10 cellular contexts compared by ENCODE assay signal in genomic region chr22:39413204-39413603, GRCh38. TPM values are rescaled to one million over a fixed set of nuclear protein-coding genes. Genes with fewer than 3 reads are reported as not detected.
DNase-seq lines count a peak whose midpoint lies in the region; ATAC-seq and TF ChIP-seq lines count a peak whose summit lies in the region.
"Not testable (repeated sequence)": the region's sequence is repeated elsewhere in the genome, so short reads cannot be mapped to it uniquely, and the experiment has no call there.
"Had no signal": no experiment of that assay in that cellular context is flagged by ENCODE, and none has a peak within 500 bp of the region (broad histone marks: within the 10 kb centered on the region; RNA-seq: fewer than 3 reads in every experiment).

No MANE protein-coding gene starts in this region.

- not testable (repeated sequence) for DNase-seq in DND-41; T-cell; activated CD4-positive, alpha-beta T cell treated with anti-CD3 and anti-CD28 coated beads, Interleukin-2, amount 10 ng/mL, durations not matched to agents 7 days and 5 days; activated T-cell treated with anti-CD3 and anti-CD28 coated beads, Interleukin-2, amount 50 U/mL, for 72 hours
- peak; percentile 36 for DNase-seq in Right ventricle myocardium superior

- H3K9me3 Mint-ChIP-seq in T-cell; activated CD4-positive, alpha-beta T cell treated with anti-CD3 and anti-CD28 coated beads, Interleukin-2, amount 10 ng/mL, durations not matched to agents 7 days and 5 days; activated T-cell treated with anti-CD3 and anti-CD28 coated beads, Interleukin-2, amount 50 U/mL, for 72 hours; activated naive CD8-positive, alpha-beta T cell (ENCODE audit: low read depth): not testable (repeated sequence)

- H3K4me3 ChIP-seq in BLaER1 treated with 17β-estradiol and CSF1 and Interleukin-3, amounts not matched to agents 10 nM and 100 nM, result 0 out of 20 replicates have a peak overlapping the region, but pooled peaks of 1 of the 10 experiments have one; percentile 39
- not testable (repeated sequence) for H3K4me3 ChIP-seq in DND-41 (ENCODE audit: low read depth in 1 of 2, low read length in 2 of 2)
- H3K4me3 ChIP-seq in neutrophil (ENCODE audit: low read depth in 1 of 2, low read length in 1 of 2), result peak overlapping the region in 1 of 2 experiments; percentile 46

- intact Hi-C loops in Right ventricle myocardium superior (cut with DNase I), result not testable (repeated sequence)

- H4K20me1 ChIP-seq in BLaER1 treated with 17β-estradiol and CSF1 and Interleukin-3, amounts not matched to agents 10 nM and 100 nM, result peaks cover 0 to 11% (median 0%) of the 10 kb centered on the region in 11 experiments; a peak in 2 of 22 replicates
- H4K20me1 ChIP-seq in DND-41 (ENCODE audit: insufficient read depth, low read length), result peaks cover 48% of the 10 kb centered on the region

- H3K27me3 ChIP-seq in BLaER1 treated with 17β-estradiol and CSF1 and Interleukin-3, amounts not matched to agents 10 nM and 100 nM; DND-41 (ENCODE audit: insufficient read depth, low read length, poor library complexity); neutrophil: not testable (repeated sequence)

- peaks cover 28 to 39% (median 32%) of the 10 kb centered on the region in 11 experiments for H3K36me3 ChIP-seq in BLaER1 treated with 17β-estradiol and CSF1 and Interleukin-3, amounts not matched to agents 10 nM and 100 nM
- peaks cover 37% of the 10 kb centered on the region for H3K36me3 ChIP-seq in DND-41 (ENCODE audit: insufficient read depth, low read length)
- peaks cover 33% of the 10 kb centered on the region for H3K36me3 ChIP-seq in neutrophil

- H3K79me2 ChIP-seq in DND-41 (ENCODE audit: insufficient read depth, low read length), result peaks cover 25% of the 10 kb centered on the region

- H3K4me1 ChIP-seq in BLaER1 treated with 17β-estradiol and CSF1 and Interleukin-3, amounts not matched to agents 10 nM and 100 nM, result peaks cover 80 to 97% (median 94%) of the 10 kb centered on the region in 10 experiments
- peaks cover 35% of the 10 kb centered on the region for H3K4me1 ChIP-seq in DND-41 (ENCODE audit: insufficient read depth, low read length)
- H3K4me1 ChIP-seq in neutrophil (ENCODE audit: control insufficient read depth in 1 of 2, insufficient read depth in 1 of 2, low read depth in 1 of 2, low read length in 1 of 2), result peaks cover 28 to 38% of the 10 kb centered on the region in 2 experiments

- POLR2A ChIA-PET in T-cell (lab: Charles Lee), result interaction anchor here in 1 of 2 donors (0.7 kb wide), 1 partner anchor 502 kb away, joined by 4 read pairs; no protein-coding TSS in a partner anchor
- POLR2A ChIA-PET in activated CD4-positive, alpha-beta T cell treated with anti-CD3 and anti-CD28 coated beads, Interleukin-2, amount 10 ng/mL, durations not matched to agents 7 days and 5 days (lab: Charles Lee), result interaction anchor here (0.8 kb wide), 1 partner anchor 19 kb away, joined by 3 read pairs; no protein-coding TSS in a partner anchor

- peaks cover 67 to 73% (median 71%) of the 10 kb centered on the region in 3 donors for H3K4me1 Mint-ChIP-seq in T-cell
- H3K4me1 Mint-ChIP-seq in activated CD4-positive, alpha-beta T cell treated with anti-CD3 and anti-CD28 coated beads, Interleukin-2, amount 10 ng/mL, durations not matched to agents 7 days and 5 days, result peaks cover 71% of the 10 kb centered on the region
- peaks cover 67% of the 10 kb centered on the region for H3K4me1 Mint-ChIP-seq in activated T-cell treated with anti-CD3 and anti-CD28 coated beads, Interleukin-2, amount 50 U/mL, for 72 hours (ENCODE audit: low read depth)
- peaks cover 80% of the 10 kb centered on the region for H3K4me1 Mint-ChIP-seq in activated naive CD8-positive, alpha-beta T cell (ENCODE audit: low read depth)

- H3K4me3 Mint-ChIP-seq in T-cell, result peak overlapping the region in 2 of 3 donors; percentile 39 to 74
- peak overlapping the region; percentile 51 for H3K4me3 Mint-ChIP-seq in activated CD4-positive, alpha-beta T cell treated with anti-CD3 and anti-CD28 coated beads, Interleukin-2, amount 10 ng/mL, durations not matched to agents 7 days and 5 days
- H3K4me3 Mint-ChIP-seq in activated T-cell treated with anti-CD3 and anti-CD28 coated beads, Interleukin-2, amount 50 U/mL, for 72 hours, result peak overlapping the region; percentile 32 to 79
- peak overlapping the region; percentile 32 for H3K4me3 Mint-ChIP-seq in activated naive CD8-positive, alpha-beta T cell

- peaks cover 22% of the 10 kb centered on the region for H3K36me3 Mint-ChIP-seq in T-cell
- peaks cover 45% of the 10 kb centered on the region for H3K36me3 Mint-ChIP-seq in activated CD4-positive, alpha-beta T cell treated with anti-CD3 and anti-CD28 coated beads, Interleukin-2, amount 10 ng/mL, durations not matched to agents 7 days and 5 days (ENCODE audit: low read depth)
- H3K36me3 Mint-ChIP-seq in activated T-cell treated with anti-CD3 and anti-CD28 coated beads, Interleukin-2, amount 50 U/mL, for 72 hours (ENCODE audit: insufficient read depth in 2 of 2), result peaks cover 1 to 11% of the 10 kb centered on the region in 2 donors
- H3K36me3 Mint-ChIP-seq in activated naive CD8-positive, alpha-beta T cell, result not testable (repeated sequence)

- not testable (repeated sequence) for H3K9me3 ChIP-seq in BLaER1 treated with 17β-estradiol and CSF1 and Interleukin-3, amounts not matched to agents 10 nM and 100 nM (replicated peaks in 1 of 11); DND-41 (ENCODE audit: insufficient read depth, low read length, severe bottlenecking); neutrophil

- peak overlapping the region; percentile 82 to 99 (median 96); a peak in 21 of 22 replicates for H3K27ac ChIP-seq in BLaER1 treated with 17β-estradiol and CSF1 and Interleukin-3, amounts not matched to agents 10 nM and 100 nM
- not testable (repeated sequence) for H3K27ac ChIP-seq in DND-41 (ENCODE audit: low read length)
- peak overlapping the region; percentile 72 for H3K27ac ChIP-seq in neutrophil

- H3K27me3 Mint-ChIP-seq in T-cell; activated CD4-positive, alpha-beta T cell treated with anti-CD3 and anti-CD28 coated beads, Interleukin-2, amount 10 ng/mL, durations not matched to agents 7 days and 5 days; activated T-cell treated with anti-CD3 and anti-CD28 coated beads, Interleukin-2, amount 50 U/mL, for 72 hours (ENCODE audit: low read depth); activated naive CD8-positive, alpha-beta T cell: not testable (repeated sequence)

- not testable (repeated sequence) for ATAC-seq in DND-41 (ENCODE audit: insufficient read depth, low read depth); T-cell (replicated peaks in 1 of 4); activated T-cell treated with anti-CD3 and anti-CD28 coated beads, Interleukin-2, amount 50 U/mL, for 72 hours (replicated peaks in 1 of 2); Right ventricle myocardium superior (ENCODE audit: poor library complexity)

- H3K27ac Mint-ChIP-seq in T-cell, result peak overlapping the region; percentile 61 to 72
- peak overlapping the region; percentile 92 for H3K27ac Mint-ChIP-seq in activated CD4-positive, alpha-beta T cell treated with anti-CD3 and anti-CD28 coated beads, Interleukin-2, amount 10 ng/mL, durations not matched to agents 7 days and 5 days
- not testable (repeated sequence) for H3K27ac Mint-ChIP-seq in activated T-cell treated with anti-CD3 and anti-CD28 coated beads, Interleukin-2, amount 50 U/mL, for 72 hours
- peak overlapping the region; percentile 54 for H3K27ac Mint-ChIP-seq in activated naive CD8-positive, alpha-beta T cell

- TF ChIP-seq CTCF in DND-41 (IDR thresholded peaks at IDR 0.05; ENCODE audit: borderline replicate concordance, extremely low read depth, low read length, poor library complexity, severe bottlenecking); neutrophil (IDR thresholded peaks at IDR 0.05): not testable (repeated sequence)

- H3K9ac ChIP-seq in BLaER1 treated with 17β-estradiol and CSF1 and Interleukin-3, amounts not matched to agents 10 nM and 100 nM, result peak overlapping the region in 10 of 11 experiments; percentile 54 to 90 (median 86); a peak in 21 of 22 replicates
- H3K9ac ChIP-seq in DND-41 (ENCODE audit: low read depth, low read length), result not testable (repeated sequence)

- CTCF ChIA-PET in T-cell (lab: Charles Lee), result interaction anchor here (0.7 to 1.2 kb wide), 3 partner anchors 10 to 442 kb away, joined by 3 to 6 read pairs (median 4); no protein-coding TSS in a partner anchor
- CTCF ChIA-PET in activated CD4-positive, alpha-beta T cell treated with anti-CD3 and anti-CD28 coated beads, Interleukin-2, amount 10 ng/mL, durations not matched to agents 7 days and 5 days (lab: Charles Lee), result interaction anchor here (0.6 to 2.9 kb wide), 3 partner anchors 14 to 44 kb away, joined by 4 to 24 read pairs (median 9); partner anchors contain the start of gene TAB1

- peak overlapping the region; percentile 84 to 95 (median 92) for H3K4me2 ChIP-seq in BLaER1 treated with 17β-estradiol and CSF1 and Interleukin-3, amounts not matched to agents 10 nM and 100 nM
- peak overlapping the region; percentile 34; the same call in 1 of the 2 replicates for H3K4me2 ChIP-seq in DND-41 (ENCODE audit: insufficient read depth, low read length)

- H2AFZ ChIP-seq in DND-41 (ENCODE audit: low read depth, low read length), result not testable (repeated sequence)

RNA-seq across cellular contexts. Expression of gene TAB1, which starts 13.6 kb away (rescaled TPM):
- total RNA-seq in T-cell, result 10 to 100 TPM; 24.1 to 46.7 (median 44.0) TPM
- total RNA-seq in activated CD4-positive, alpha-beta T cell treated with anti-CD3 and anti-CD28 coated beads, Interleukin-2, amount 10 ng/mL, durations not matched to agents 7 days and 5 days, result 10 to 100 TPM; 36.4 to 40.8 TPM
- 10 to 100 TPM; 29.4 to 30.9 TPM for total RNA-seq in activated T-cell treated with anti-CD3 and anti-CD28 coated beads, Interleukin-2, amount 50 U/mL, for 72 hours
- 17.3 TPM for total RNA-seq in Right ventricle myocardium superior

RNA-seq across cellular contexts. Expression of gene MGAT3, which starts 43.6 kb away (rescaled TPM):
- 1 to 10 TPM in 3 of 5 donors, under 1 TPM in 2; 0.23 to 2.7 (median 1.1) TPM for total RNA-seq in T-cell
- total RNA-seq in activated CD4-positive, alpha-beta T cell treated with anti-CD3 and anti-CD28 coated beads, Interleukin-2, amount 10 ng/mL, durations not matched to agents 7 days and 5 days, result 10 to 100 TPM; 12.8 to 15.5 TPM
- total RNA-seq in activated T-cell treated with anti-CD3 and anti-CD28 coated beads, Interleukin-2, amount 50 U/mL, for 72 hours, result 1 to 10 TPM; 1.2 to 2.6 TPM
- 3.9 TPM for total RNA-seq in Right ventricle myocardium superior
- total RNA-seq: HFFc6, LHCN-M2 had no signal
